Comparison of ENCODE assay signal across 1 cellular context in genomic region chr1:86823821-86824500, GRCh38.
A peak's percentile ranks its signal among the peaks of the same experiment; 100 is the strongest.
TF ChIP-seq lines count a peak whose summit lies in the region.

No MANE protein-coding gene starts in this region.

TF ChIP-seq in HepG2, 621 proteins besides CTCF, POLR2A, EP300 and RAD21 (continued from another document and continues in another):
- peak; percentile 79 for TF ChIP-seq ZGPAT (CRISPR knock-in tag; IDR thresholded peaks at IDR 0.05)
- 0 out of 2 replicates have a peak, but pooled peaks have one; percentile 33 for TF ChIP-seq HOXD1 (CRISPR knock-in tag; IDR thresholded peaks at IDR 0.05)
- no peak for TF ChIP-seq ZNF704 (CRISPR knock-in tag; IDR thresholded peaks at IDR 0.05; ENCODE audit: borderline replicate concordance)
- TF ChIP-seq AFF4 (CRISPR knock-in tag; IDR thresholded peaks at IDR 0.05), result 0 out of 2 replicates have a peak, but pooled peaks have one; percentile 47
- no peak for TF ChIP-seq ZNF44 (CRISPR knock-in tag; IDR thresholded peaks at IDR 0.05)
- TF ChIP-seq ZFY (CRISPR knock-in tag; IDR thresholded peaks at IDR 0.05), result no peak
- TF ChIP-seq NCOA1 (CRISPR knock-in tag; IDR thresholded peaks at IDR 0.05), result no peak
- peak; percentile 79 for TF ChIP-seq RCOR2 (CRISPR knock-in tag; IDR thresholded peaks at IDR 0.05)
- TF ChIP-seq ZNF691 (CRISPR knock-in tag; IDR thresholded peaks at IDR 0.05; ENCODE audit: borderline replicate concordance, low read depth), result no peak
- TF ChIP-seq ZNF18 (CRISPR knock-in tag; IDR thresholded peaks at IDR 0.05; ENCODE audit: insufficient replicate concordance), result no peak
- no peak for TF ChIP-seq ZNF224 (CRISPR knock-in tag; IDR thresholded peaks at IDR 0.05)
- no peak for TF ChIP-seq AKAP8 (CRISPR knock-in tag; IDR thresholded peaks at IDR 0.05)
- TF ChIP-seq ARID4A (CRISPR knock-in tag; IDR thresholded peaks at IDR 0.05; ENCODE audit: borderline replicate concordance), result peak; percentile 26; the same call in 1 of the 2 replicates
- no peak for TF ChIP-seq CREBL2 (CRISPR knock-in tag; IDR thresholded peaks at IDR 0.05; ENCODE audit: borderline replicate concordance)
- TF ChIP-seq BRF2 (CRISPR knock-in tag; IDR thresholded peaks at IDR 0.05), result no peak
- TF ChIP-seq KDM5B (CRISPR knock-in tag; IDR thresholded peaks at IDR 0.05; ENCODE audit: borderline replicate concordance), result no peak
- peak; percentile 34; the same call in 1 of the 2 replicates for TF ChIP-seq SNAPC2 (CRISPR knock-in tag; IDR thresholded peaks at IDR 0.05)
- no peak for TF ChIP-seq ZBTB43 (CRISPR knock-in tag; conservative IDR thresholded peaks at IDR 0.05)
- TF ChIP-seq BATF2 (CRISPR knock-in tag; IDR thresholded peaks at IDR 0.05), result no peak
- TF ChIP-seq ZKSCAN5 (CRISPR knock-in tag; IDR thresholded peaks at IDR 0.05), result no peak
- TF ChIP-seq ZNF232 (CRISPR knock-in tag; IDR thresholded peaks at IDR 0.05; ENCODE audit: borderline replicate concordance), result no peak
- no peak for TF ChIP-seq GTF3A (CRISPR knock-in tag; conservative IDR thresholded peaks at IDR 0.05)
- no peak for TF ChIP-seq SCMH1 (CRISPR knock-in tag; IDR thresholded peaks at IDR 0.05; ENCODE audit: borderline replicate concordance)
- no peak for TF ChIP-seq NFE2 (CRISPR knock-in tag; IDR thresholded peaks at IDR 0.05)
- no peak for TF ChIP-seq GATAD1 (CRISPR knock-in tag; IDR thresholded peaks at IDR 0.05)
- no peak for TF ChIP-seq ZNF143 (CRISPR knock-in tag; IDR thresholded peaks at IDR 0.05)
- no peak for TF ChIP-seq PAX8 (CRISPR knock-in tag; IDR thresholded peaks at IDR 0.05; ENCODE audit: borderline replicate concordance)
- no peak for TF ChIP-seq ZIK1 (CRISPR knock-in tag; IDR thresholded peaks at IDR 0.05; ENCODE audit: borderline replicate concordance, low read depth)
- peak; percentile 22; the same call in 1 of the 2 replicates for TF ChIP-seq RXRA (CRISPR knock-in tag; IDR thresholded peaks at IDR 0.05)
- TF ChIP-seq EEA1 (CRISPR knock-in tag; IDR thresholded peaks at IDR 0.05; ENCODE audit: borderline replicate concordance), result no peak
- no peak for TF ChIP-seq KLF12 (CRISPR knock-in tag; IDR thresholded peaks at IDR 0.05; ENCODE audit: borderline replicate concordance)
- no peak for TF ChIP-seq RNF219 (CRISPR knock-in tag; IDR thresholded peaks at IDR 0.05)
- TF ChIP-seq ZNF280B (CRISPR knock-in tag; IDR thresholded peaks at IDR 0.05; ENCODE audit: borderline replicate concordance), result no peak
- peak; percentile 66 for TF ChIP-seq SAP130 (CRISPR knock-in tag; IDR thresholded peaks at IDR 0.05; ENCODE audit: low read depth)
- TF ChIP-seq SIN3A (IDR thresholded peaks at IDR 0.05; ENCODE audit: borderline replicate concordance, low read depth, low read length), result no peak
